ENCODE assay signal across 1 cellular context in the genomic region with DNA sequence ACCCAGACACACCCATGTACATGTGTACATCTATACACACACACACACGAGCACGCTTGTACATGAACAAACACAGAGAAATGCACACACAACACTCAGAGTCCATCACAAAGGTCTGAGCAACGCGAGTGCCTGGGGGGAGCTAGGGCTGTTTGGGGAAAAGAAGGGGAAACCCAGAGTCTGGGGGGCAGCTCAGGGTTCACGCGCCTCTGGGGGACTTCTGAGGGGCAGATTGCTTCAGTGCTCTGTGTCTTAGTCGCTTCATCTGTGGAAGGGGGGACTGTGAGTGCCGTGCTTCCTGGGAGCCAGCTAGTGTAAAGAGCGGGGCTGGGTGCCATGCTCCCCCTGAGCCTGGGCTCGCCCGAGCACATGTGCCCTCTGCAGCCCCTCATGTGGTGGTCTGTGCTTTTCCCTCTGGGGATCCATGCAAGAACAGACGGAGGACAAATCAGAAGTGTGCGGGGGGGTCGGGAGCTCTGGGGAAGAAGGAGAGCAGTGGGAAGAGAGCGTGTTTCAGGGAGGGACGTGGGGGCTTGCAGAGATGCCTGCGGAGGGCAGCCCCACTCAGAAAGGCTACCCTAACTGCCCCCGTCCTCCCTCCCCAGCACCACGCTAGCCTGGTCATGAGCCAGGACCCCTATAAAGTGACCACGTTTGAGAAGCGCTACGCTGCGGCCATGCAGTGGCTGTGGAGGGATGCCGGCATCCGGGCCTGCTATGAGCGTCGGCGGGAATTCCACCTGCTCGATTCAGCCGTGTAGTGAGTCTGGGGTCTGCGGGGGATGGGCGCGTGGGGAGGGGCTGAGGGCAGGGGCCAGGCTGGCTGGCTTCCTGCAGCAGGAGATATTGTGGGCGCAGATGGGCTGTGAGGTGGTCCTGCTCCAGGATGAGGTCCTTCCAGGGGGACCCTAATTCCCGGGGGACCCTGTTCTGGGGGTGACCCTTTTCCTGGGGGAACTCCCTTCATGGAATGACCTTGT.
TF ChIP-seq lines count a peak whose summit lies in the region.

No MANE protein-coding gene starts in this region.

TF ChIP-seq in IMR-90, 13 proteins besides CTCF, POLR2A, EP300 and RAD21:
- TF ChIP-seq BHLHE40 (IDR thresholded peaks at IDR 0.05; ENCODE audit: low read depth, low read length) (no peak), MXI1 (IDR thresholded peaks at IDR 0.05; ENCODE audit: borderline replicate concordance, low read depth, low read length) (no peak), SMC3 (IDR thresholded peaks at IDR 0.05; ENCODE audit: low read depth, low read length) (no peak), MAZ (IDR thresholded peaks at IDR 0.05; ENCODE audit: borderline replicate concordance, low read depth, low read length) (no peak), RFX5 (IDR thresholded peaks at IDR 0.05; ENCODE audit: low read depth, low read length) (no peak), MAFK (IDR thresholded peaks at IDR 0.05; ENCODE audit: low read depth, low read length) (no peak), FOS (IDR thresholded peaks at IDR 0.05; ENCODE audit: low read depth, low read length) (no peak)
- TF ChIP-seq, protein P1, sequence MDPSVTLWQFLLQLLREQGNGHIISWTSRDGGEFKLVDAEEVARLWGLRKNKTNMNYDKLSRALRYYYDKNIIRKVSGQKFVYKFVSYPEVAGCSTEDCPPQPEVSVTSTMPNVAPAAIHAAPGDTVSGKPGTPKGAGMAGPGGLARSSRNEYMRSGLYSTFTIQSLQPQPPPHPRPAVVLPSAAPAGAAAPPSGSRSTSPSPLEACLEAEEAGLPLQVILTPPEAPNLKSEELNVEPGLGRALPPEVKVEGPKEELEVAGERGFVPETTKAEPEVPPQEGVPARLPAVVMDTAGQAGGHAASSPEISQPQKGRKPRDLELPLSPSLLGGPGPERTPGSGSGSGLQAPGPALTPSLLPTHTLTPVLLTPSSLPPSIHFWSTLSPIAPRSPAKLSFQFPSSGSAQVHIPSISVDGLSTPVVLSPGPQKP (IDR thresholded peaks at IDR 0.05; ENCODE audit: borderline replicate concordance, low read depth, low read length) = no peak
